21 cellular contexts compared by ENCODE assay signal in the genomic region with DNA sequence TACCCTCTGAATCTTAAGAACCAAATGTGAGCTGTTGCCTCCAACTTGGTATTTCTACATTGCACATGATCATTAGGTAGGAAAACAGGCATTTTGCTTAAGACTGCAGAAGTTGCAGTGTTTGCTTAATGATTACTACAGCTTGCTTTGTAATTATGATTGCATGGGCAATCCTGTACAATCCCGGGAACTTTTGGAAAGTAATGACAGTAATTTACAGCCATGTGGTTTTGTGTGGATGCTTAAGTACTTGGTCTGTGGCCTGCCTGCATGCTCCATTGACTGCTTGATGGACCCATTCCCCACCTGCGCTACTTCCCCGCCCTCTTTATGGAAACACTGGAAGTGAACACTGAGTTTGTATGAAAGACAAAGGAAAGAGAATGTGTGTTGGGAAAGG.
DNase-seq lines count a peak whose midpoint lies in the region; ATAC-seq and TF ChIP-seq lines count a peak whose summit lies in the region.
"Had no signal": no experiment of that assay in that cellular context is flagged by ENCODE, and none has a peak within 500 bp of the region (broad histone marks: within the 10 kb centered on the region; RNA-seq: fewer than 3 reads in every experiment).

No MANE protein-coding gene starts in this region.

- POLR2A ChIA-PET in CD4-positive, alpha-beta memory T cell (lab: Charles Lee; ENCODE audit: partially characterized antibody): no interaction called here

- no peaks in the 10 kb centered on the region for H3K9me3 Mint-ChIP-seq in T-helper 2 cell treated with Interferon-gamma antibody and Interleukin-4, amounts not matched to agents 5 μg/mL and 100 μg/mL, for 36 hours
- peaks cover 0 to 3% (median 0%) of the 10 kb centered on the region in 8 donors for H3K9me3 Mint-ChIP-seq in CD4-positive, alpha-beta memory T cell
- H3K9me3 Mint-ChIP-seq: brain; CD4-positive, alpha-beta T cell; dendritic cell treated with granulocyte-macrophage colony-stimulating factor and Interleukin-4, amounts not matched to agents 40 ng/mL and 50 ng/mL, for 4 days; nephron had no signal

- CTCF ChIA-PET in CD4-positive, alpha-beta memory T cell (lab: Charles Lee; ENCODE audit: partially characterized antibody): no interaction called here

- H3K27me3 Mint-ChIP-seq in T-helper 2 cell treated with Interferon-gamma antibody and Interleukin-4, amounts not matched to agents 5 μg/mL and 100 μg/mL, for 36 hours (ENCODE audit: low read depth): peaks cover 17% of the 10 kb centered on the region
- no peaks in the 10 kb centered on the region for H3K27me3 Mint-ChIP-seq in CD4-positive, alpha-beta memory T cell
- H3K27me3 Mint-ChIP-seq: brain; dendritic cell treated with granulocyte-macrophage colony-stimulating factor and Interleukin-4, amounts not matched to agents 40 ng/mL and 50 ng/mL, for 4 days had no signal

- H3K27me3 ChIP-seq in CD4-positive, alpha-beta memory T cell (ENCODE audit: insufficient read depth, low read length): no peaks in the 10 kb centered on the region
- H3K27me3 ChIP-seq: upper lobe of right lung had no signal

- no peak overlapping the region for H3K27ac Mint-ChIP-seq in T-helper 2 cell treated with Interferon-gamma antibody and Interleukin-4, amounts not matched to agents 5 μg/mL and 100 μg/mL, for 36 hours
- H3K27ac Mint-ChIP-seq in CD4-positive, alpha-beta memory T cell: no peak overlapping the region
- H3K27ac Mint-ChIP-seq: brain; CD4-positive, alpha-beta T cell; dendritic cell treated with granulocyte-macrophage colony-stimulating factor and Interleukin-4, amounts not matched to agents 40 ng/mL and 50 ng/mL, for 4 days had no signal

- H3K4me3 ChIP-seq in astrocyte of the cerebellum (ENCODE audit: low read depth, low read length): no peak overlapping the region
- no peak overlapping the region for H3K4me3 ChIP-seq in CD4-positive, alpha-beta memory T cell (ENCODE audit: low read length in 2 of 2)
- H3K4me3 ChIP-seq: A549, psoas muscle, upper lobe of right lung had no signal

- H3K36me3 Mint-ChIP-seq in T-helper 2 cell treated with Interferon-gamma antibody and Interleukin-4, amounts not matched to agents 5 μg/mL and 100 μg/mL, for 36 hours (ENCODE audit: low read depth): no peaks in the 10 kb centered on the region
- no peaks in the 10 kb centered on the region for H3K36me3 Mint-ChIP-seq in CD4-positive, alpha-beta memory T cell
- H3K36me3 Mint-ChIP-seq: brain had no signal

- no peaks in the 10 kb centered on the region for H3K36me3 ChIP-seq in CD4-positive, alpha-beta memory T cell (ENCODE audit: insufficient read depth, low read length)
- H3K36me3 ChIP-seq: upper lobe of right lung had no signal

- intact Hi-C loops in CD4-positive, alpha-beta memory T cell (cut with micrococcal nuclease): no loop called here

- no peak for ATAC-seq in HG03045 (IDR thresholded peaks at IDR 0.05; ENCODE audit: unreplicated experiment)
- ATAC-seq: A549, psoas muscle, upper lobe of right lung had no signal

- H3K9me3 ChIP-seq in CD4-positive, alpha-beta memory T cell (ENCODE audit: control insufficient read depth in 1 of 2, low read length in 2 of 2): no peaks in the 10 kb centered on the region
- H3K9me3 ChIP-seq: A549, psoas muscle, upper lobe of right lung had no signal

- in situ Hi-C loops in ACHN (cut with HindIII; ENCODE audit: low pct_ligation_motif_present, low pct_unique_long_range_greater_than_20kb, low sequenced_read_pairs) (no loop called here), astrocyte of the cerebellum (cut with HindIII; ENCODE audit: low sequenced_read_pairs) (no loop called here)

- peak; percentile 19 for DNase-seq in ACHN
- DNase-seq in M059J (ENCODE audit: low read depth): peak; percentile 4
- peak; percentile 74 for DNase-seq in NCI-H2227 treated with DMSO at 0.1 percent for 48 hours (lab: John Stamatoyannopoulos, UW)
- DNase-seq in astrocyte of the cerebellum (ENCODE audit: low read depth): peak; percentile 18
- DNase-seq in T-helper 2 cell treated with Interferon-gamma antibody and Interleukin-4, amounts not matched to agents 5 μg/mL and 100 μg/mL, for 36 hours (ENCODE audit: low spot score): no peak
- no peak for DNase-seq in CD4-positive, alpha-beta memory T cell
- DNase-seq in NCI-H2196 treated with DMSO at 0.1 percent for 48 hours (lab: John Stamatoyannopoulos, UW; ENCODE audit: unreplicated experiment): no peak
- DNase-seq: activated CD4-positive, alpha-beta T cell treated with anti-CD3 and anti-CD28 coated beads, Interleukin-2, amount 50 U/mL, for 1 hour; activated naive CD4-positive, alpha-beta T cell treated with anti-CD3 and anti-CD28 coated beads, Interleukin-2, amount 50 U/mL, for 16 hours; CD4-positive, alpha-beta T cell; erythroblast; GOT3; psoas muscle; stimulated activated CD4-positive, alpha-beta T cell treated with anti-CD3 and anti-CD28 coated beads, Interleukin-12 subunit alpha, Interleukin-12 subunit beta, amount 100 ng/mL, for 4 hours; stimulated activated naive CD4-positive, alpha-beta T cell; upper lobe of right lung had no signal

- no peak overlapping the region for H3K4me3 Mint-ChIP-seq in T-helper 2 cell treated with Interferon-gamma antibody and Interleukin-4, amounts not matched to agents 5 μg/mL and 100 μg/mL, for 36 hours
- no peak overlapping the region for H3K4me3 Mint-ChIP-seq in CD4-positive, alpha-beta memory T cell
- H3K4me3 Mint-ChIP-seq: brain; CD4-positive, alpha-beta T cell; dendritic cell treated with granulocyte-macrophage colony-stimulating factor and Interleukin-4, amounts not matched to agents 40 ng/mL and 50 ng/mL, for 4 days; nephron had no signal

- no peak overlapping the region for H3K27ac ChIP-seq in CD4-positive, alpha-beta memory T cell (ENCODE audit: low read depth, low read length)
- H3K27ac ChIP-seq: A549, psoas muscle, upper lobe of right lung had no signal

- no peak for TF ChIP-seq CTCF in astrocyte of the cerebellum (IDR thresholded peaks at IDR 0.05; ENCODE audit: low read depth, low read length, missing control alignments)

- H3K4me1 ChIP-seq in CD4-positive, alpha-beta memory T cell (ENCODE audit: insufficient read depth, low read length): no peaks in the 10 kb centered on the region
- H3K4me1 ChIP-seq: A549, psoas muscle, upper lobe of right lung had no signal

- H3K4me1 Mint-ChIP-seq in T-helper 2 cell treated with Interferon-gamma antibody and Interleukin-4, amounts not matched to agents 5 μg/mL and 100 μg/mL, for 36 hours (ENCODE audit: low read depth): peaks cover 3% of the 10 kb centered on the region
- peaks cover 0 to 4% (median 2%) of the 10 kb centered on the region in 4 donors for H3K4me1 Mint-ChIP-seq in CD4-positive, alpha-beta memory T cell

Comparison
In these comparisons a context has a peak if more than half of its experiments do, and no peak if none do; other contexts are left out.
1. DNase-seq: peak in ACHN (single experiment), M059J (single experiment), NCI-H2227 treated with DMSO at 0.1 percent for 48 hours (single experiment) and astrocyte of the cerebellum (single experiment); none in T-helper 2 cell treated with Interferon-gamma antibody and Interleukin-4, amounts not matched to agents 5 μg/mL and 100 μg/mL, for 36 hours (single experiment), CD4-positive, alpha-beta memory T cell (0 of 5) and NCI-H2196 treated with DMSO at 0.1 percent for 48 hours (single experiment).